ENCODE assay signal across 1 cellular context in genomic region chr10:114179747-114180146, GRCh38.
TF ChIP-seq lines count a peak whose summit lies in the region.

No MANE protein-coding gene starts in this region.

TF ChIP-seq in K562, 482 proteins besides CTCF, POLR2A, EP300 and RAD21:
- TF ChIP-seq, protein P1, sequence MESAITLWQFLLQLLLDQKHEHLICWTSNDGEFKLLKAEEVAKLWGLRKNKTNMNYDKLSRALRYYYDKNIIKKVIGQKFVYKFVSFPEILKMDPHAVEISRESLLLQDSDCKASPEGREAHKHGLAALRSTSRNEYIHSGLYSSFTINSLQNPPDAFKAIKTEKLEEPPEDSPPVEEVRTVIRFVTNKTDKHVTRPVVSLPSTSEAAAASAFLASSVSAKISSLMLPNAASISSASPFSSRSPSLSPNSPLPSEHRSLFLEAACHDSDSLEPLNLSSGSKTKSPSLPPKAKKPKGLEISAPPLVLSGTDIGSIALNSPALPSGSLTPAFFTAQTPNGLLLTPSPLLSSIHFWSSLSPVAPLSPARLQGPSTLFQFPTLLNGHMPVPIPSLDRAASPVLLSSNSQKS (CRISPR knock-in tag; IDR thresholded peaks at IDR 0.05) = no peak
- TF ChIP-seq ZHX1 (conservative IDR thresholded peaks at IDR 0.05; ENCODE audit: low read length) (no peak), ZNF551 (CRISPR knock-in tag; IDR thresholded peaks at IDR 0.05) (no peak), ZNF395 (CRISPR knock-in tag; IDR thresholded peaks at IDR 0.05) (no peak), NKRF (IDR thresholded peaks at IDR 0.05; ENCODE audit: borderline replicate concordance) (no peak), FOS (IDR thresholded peaks at IDR 0.05; ENCODE audit: extremely low read depth, insufficient read length) (no peak), RBM17 (IDR thresholded peaks at IDR 0.05; ENCODE audit: borderline replicate concordance, low read depth, low read length) (no peak), ZBTB1 (CRISPR knock-in tag; IDR thresholded peaks at IDR 0.05; ENCODE audit: borderline replicate concordance, low read depth) (no peak), NEUROD1 (IDR thresholded peaks at IDR 0.05; ENCODE audit: borderline replicate concordance, low read depth, low read length, partially characterized antibody) (no peak)
- TF ChIP-seq, protein P2, sequence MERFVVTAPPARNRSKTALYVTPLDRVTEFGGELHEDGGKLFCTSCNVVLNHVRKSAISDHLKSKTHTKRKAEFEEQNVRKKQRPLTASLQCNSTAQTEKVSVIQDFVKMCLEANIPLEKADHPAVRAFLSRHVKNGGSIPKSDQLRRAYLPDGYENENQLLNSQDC (CRISPR knock-in tag; IDR thresholded peaks at IDR 0.05) = no peak
